ENCODE assay signal across 10 cellular contexts in genomic region chr10:99548041-99548530, GRCh38.
A peak's percentile ranks its signal among the peaks of the same experiment; 100 is the strongest.
DNase-seq lines count a peak whose midpoint lies in the region; ATAC-seq and TF ChIP-seq lines count a peak whose summit lies in the region.
"Had no signal": no experiment of that assay in that cellular context is flagged by ENCODE, and none has a peak within 500 bp of the region (broad histone marks: within the 10 kb centered on the region; RNA-seq: fewer than 3 reads in every experiment).

No MANE protein-coding gene starts in this region.

- H3K27me3 ChIP-seq in OCI-LY1 (ENCODE audit: insufficient read depth, low read length), result no peaks in the 10 kb centered on the region

- H3K9me3 ChIP-seq in OCI-LY1 (ENCODE audit: low read length), result no peaks in the 10 kb centered on the region

- peak; percentile 51 for DNase-seq in ACHN
- no peak for DNase-seq in foreskin fibroblast
- no peak for DNase-seq in stimulated activated CD4-positive, alpha-beta T cell treated with anti-CD3 and anti-CD28 coated beads, Interleukin-1b, Interleukin-23, amount 100 ng/mL, for 48 hours
- DNase-seq in NCI-H510A treated with DMSO at 0.1 percent for 48 hours (lab: John Stamatoyannopoulos, UW), result no peak
- DNase-seq: cerebellar nuclear complex, right cardiac atrium had no signal

- H3K4me3 ChIP-seq in OCI-LY1 (ENCODE audit: low read depth, low read length, poor library complexity, severe bottlenecking) (no peak overlapping the region), foreskin fibroblast (ENCODE audit: low read depth in 1 of 2, low read length in 2 of 2) (no peak overlapping the region)

- H3K4me1 ChIP-seq in OCI-LY1 (ENCODE audit: insufficient read depth, low read length, severe bottlenecking), result no peaks in the 10 kb centered on the region

- H2AFZ ChIP-seq in OCI-LY1 (ENCODE audit: low read length), result no peak overlapping the region

- H3K79me2 ChIP-seq in OCI-LY1 (ENCODE audit: insufficient read depth, low read length), result no peaks in the 10 kb centered on the region

- H3K9ac ChIP-seq in OCI-LY1 (ENCODE audit: low read length), result no peak overlapping the region

- H3F3A ChIP-seq in OCI-LY1 (ENCODE audit: insufficient read depth, low read length), result no peaks in the 10 kb centered on the region

- ATAC-seq in HG03442 (IDR thresholded peaks at IDR 0.05; ENCODE audit: unreplicated experiment), result no peak
- ATAC-seq in HG03196 (IDR thresholded peaks at IDR 0.05; ENCODE audit: unreplicated experiment), result no peak
- ATAC-seq: right cardiac atrium had no signal

- no peak overlapping the region for H3K27ac ChIP-seq in OCI-LY1 (ENCODE audit: low read depth, low read length, poor library complexity, severe bottlenecking)

- H3K9me2 ChIP-seq in OCI-LY1 (ENCODE audit: low read depth, low read length), result no peaks in the 10 kb centered on the region

- H3K36me3 ChIP-seq in OCI-LY1 (ENCODE audit: insufficient read depth, low read length), result no peaks in the 10 kb centered on the region

- peak; percentile 64 for TF ChIP-seq CTCF in GM12872 (IDR thresholded peaks at IDR 0.05; ENCODE audit: insufficient read depth, low read depth, low read length)
- TF ChIP-seq CTCF in OCI-LY1 (IDR thresholded peaks at IDR 0.05; ENCODE audit: low read length), result peak; percentile 15; the same call in 1 of the 2 replicates
- peak; percentile 15 for TF ChIP-seq CTCF in foreskin fibroblast (IDR thresholded peaks at IDR 0.05; ENCODE audit: low read depth, low read length)

- no peaks in the 10 kb centered on the region for H4K20me1 ChIP-seq in OCI-LY1 (ENCODE audit: insufficient read depth, low read length)

- H3K4me2 ChIP-seq in OCI-LY1 (ENCODE audit: low read length), result no peak overlapping the region

- in situ Hi-C loops in ACHN (cut with HindIII; ENCODE audit: low pct_ligation_motif_present, low pct_unique_long_range_greater_than_20kb, low sequenced_read_pairs), result no loop called here
